In the genomic region with DNA sequence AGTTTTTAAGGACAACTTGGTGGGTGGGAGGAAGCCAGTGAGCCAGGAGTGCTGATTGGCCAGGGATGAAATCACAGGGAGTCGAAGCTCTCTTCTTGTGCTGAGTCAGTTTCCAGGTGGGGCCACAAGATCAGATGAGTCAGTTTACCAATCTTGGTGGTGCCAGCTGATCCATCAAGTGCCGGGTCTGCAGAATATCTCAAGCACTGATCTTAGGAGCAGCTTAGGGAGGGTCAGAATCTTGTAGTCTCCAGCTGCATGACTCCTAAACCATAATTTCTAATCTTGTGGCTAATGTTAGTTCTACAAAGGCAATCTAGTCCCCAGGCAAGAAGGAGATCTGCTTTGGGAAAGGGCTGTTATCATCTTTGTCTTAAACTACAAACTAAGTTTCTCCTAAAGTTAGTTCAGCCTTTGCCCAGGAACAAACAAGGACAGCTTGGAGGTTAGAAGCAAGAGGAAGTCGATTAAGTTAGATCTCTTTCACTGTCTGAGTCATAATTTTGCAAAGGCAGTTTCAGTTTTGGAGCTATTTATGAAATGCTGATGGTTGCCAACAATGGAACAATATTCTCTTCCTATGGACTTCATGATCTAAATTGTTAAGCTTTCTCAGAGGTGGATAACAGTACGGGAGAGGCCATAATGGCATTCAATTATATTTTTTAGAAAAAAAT, we compare ENCODE assay signal across 10 cellular contexts. TPM values are rescaled to one million over a fixed set of nuclear protein-coding genes. Genes with fewer than 3 reads are reported as not detected.
DNase-seq lines count a peak whose midpoint lies in the region; ATAC-seq, FAIRE-seq and TF ChIP-seq lines count a peak whose summit lies in the region.
"Not testable (repeated sequence)": the region's sequence is repeated elsewhere in the genome, so short reads cannot be mapped to it uniquely, and the experiment has no call there.
"Had no signal": no experiment of that assay in that cellular context is flagged by ENCODE, and none has a peak within 500 bp of the region (broad histone marks: within the 10 kb centered on the region; RNA-seq: fewer than 3 reads in every experiment).

No MANE protein-coding gene starts in this region.

- H3K4me1 ChIP-seq in thoracic aorta (ENCODE audit: control insufficient read depth in 1 of 2, low read depth in 2 of 2), result not testable (repeated sequence)

- H3K27me3 Mint-ChIP-seq in activated T-helper 1 cell treated with anti-CD3 and anti-CD28 coated beads, Interleukin-12 subunit alpha, Interleukin-12 subunit beta, Interleukin-2, Interleukin-4 antibody, amounts not matched to agents 30 ng/mL and 10 ng/mL and 1 ng/mL, durations not matched to agents 14 hours and 24 hours and 36 hours (ENCODE audit: insufficient read depth), result not testable (repeated sequence)

- H3K4me3 Mint-ChIP-seq in activated T-helper 1 cell treated with anti-CD3 and anti-CD28 coated beads, Interleukin-12 subunit alpha, Interleukin-12 subunit beta, Interleukin-2, Interleukin-4 antibody, amounts not matched to agents 30 ng/mL and 10 ng/mL and 1 ng/mL, durations not matched to agents 14 hours and 24 hours and 36 hours, result peak overlapping the region; percentile 36

- intact Hi-C loops in activated T-helper 1 cell treated with anti-CD3 and anti-CD28 coated beads, Interleukin-12 subunit alpha, Interleukin-12 subunit beta, Interleukin-2, Interleukin-4 antibody, amounts not matched to agents 30 ng/mL and 10 ng/mL and 1 ng/mL, durations not matched to agents 14 hours and 24 hours and 36 hours (cut with micrococcal nuclease), result loop anchor here (1.0 to 5.0 kb wide), 6 partner anchors 9 to 349 kb away; no protein-coding TSS in a partner anchor

- peaks cover 19% of the 10 kb centered on the region for H3K4me1 Mint-ChIP-seq in activated T-helper 1 cell treated with anti-CD3 and anti-CD28 coated beads, Interleukin-12 subunit alpha, Interleukin-12 subunit beta, Interleukin-2, Interleukin-4 antibody, amounts not matched to agents 30 ng/mL and 10 ng/mL and 1 ng/mL, durations not matched to agents 14 hours and 24 hours and 36 hours (ENCODE audit: low read depth)

- DNase-seq in RCC 7860 (ENCODE audit: low spot score) (peak; percentile 55), fibroblast of gingiva (ENCODE audit: low read depth) (peak; percentile 24), pons (ENCODE audit: low spot score) (peak; percentile 63)
- DNase-seq in activated T-helper 1 cell treated with anti-CD3 and anti-CD28 coated beads, Interleukin-12 subunit alpha, Interleukin-12 subunit beta, Interleukin-2, Interleukin-4 antibody, amounts not matched to agents 30 ng/mL and 10 ng/mL and 1 ng/mL, durations not matched to agents 14 hours and 24 hours and 36 hours (ENCODE audit: low spot score), result peak; percentile 6
- DNase-seq in thoracic aorta (ENCODE audit: low spot score), result not testable (repeated sequence)

- peak overlapping the region; percentile 35 for H3K4me3 ChIP-seq in thoracic aorta

- not testable (repeated sequence) for H3K9me3 ChIP-seq in thoracic aorta

- H3K36me3 ChIP-seq in thoracic aorta, result not testable (repeated sequence)

- peak overlapping the region; percentile 45 for H3K27ac ChIP-seq in thoracic aorta

- H3K27me3 ChIP-seq in thoracic aorta (replicated peaks; ENCODE audit: insufficient read depth), result not testable (repeated sequence)

- not testable (repeated sequence) for H3K36me3 Mint-ChIP-seq in activated T-helper 1 cell treated with anti-CD3 and anti-CD28 coated beads, Interleukin-12 subunit alpha, Interleukin-12 subunit beta, Interleukin-2, Interleukin-4 antibody, amounts not matched to agents 30 ng/mL and 10 ng/mL and 1 ng/mL, durations not matched to agents 14 hours and 24 hours and 36 hours (ENCODE audit: low read depth)

- ATAC-seq in GM18511 (IDR thresholded peaks at IDR 0.05; ENCODE audit: unreplicated experiment) (peak; percentile 91), GM21825 (IDR thresholded peaks at IDR 0.05; ENCODE audit: unreplicated experiment) (peak; percentile 78), HG03439 (IDR thresholded peaks at IDR 0.05; ENCODE audit: unreplicated experiment) (peak; percentile 57)
- not testable (repeated sequence) for ATAC-seq in thoracic aorta (ENCODE audit: insufficient number of reproducible peaks, low FRiP score, low read depth)

- peak overlapping the region; percentile 81 for H3K27ac Mint-ChIP-seq in activated T-helper 1 cell treated with anti-CD3 and anti-CD28 coated beads, Interleukin-12 subunit alpha, Interleukin-12 subunit beta, Interleukin-2, Interleukin-4 antibody, amounts not matched to agents 30 ng/mL and 10 ng/mL and 1 ng/mL, durations not matched to agents 14 hours and 24 hours and 36 hours

- not testable (repeated sequence) for H3K9me3 Mint-ChIP-seq in activated T-helper 1 cell treated with anti-CD3 and anti-CD28 coated beads, Interleukin-12 subunit alpha, Interleukin-12 subunit beta, Interleukin-2, Interleukin-4 antibody, amounts not matched to agents 30 ng/mL and 10 ng/mL and 1 ng/mL, durations not matched to agents 14 hours and 24 hours and 36 hours

- not testable (repeated sequence) for TF ChIP-seq CTCF in thoracic aorta (IDR thresholded peaks at IDR 0.05)

- FAIRE-seq in RCC 7860 (lab: Jason Lieb, UNC), result peak; percentile 82

RNA-seq across cellular contexts. Expression of gene C7orf33, which starts 26.2 kb away (rescaled TPM):
- total RNA-seq in activated T-helper 1 cell treated with anti-CD3 and anti-CD28 coated beads, Interleukin-12 subunit alpha, Interleukin-12 subunit beta, Interleukin-2, Interleukin-4 antibody, amounts not matched to agents 30 ng/mL and 10 ng/mL and 1 ng/mL, durations not matched to agents 14 hours and 24 hours and 36 hours, result not detected in 2 replicates
- not detected for total RNA-seq in thoracic aorta
- total RNA-seq: HT-29; T-helper 1 cell treated with Interleukin-12 subunit alpha and Interleukin-12 subunit beta and Interleukin-4 antibody, amounts not matched to agents 30 ng/mL and 1 ng/mL, for 36 hours had no signal
